ENCODE assay signal across 24 cellular contexts in genomic region chr2:227872676-227873075, GRCh38. TPM values are rescaled to one million over a fixed set of nuclear protein-coding genes. Genes with fewer than 3 reads are reported as not detected.
"Had no signal": no experiment of that assay in that cellular context is flagged by ENCODE, and none has a peak within 500 bp of the region (broad histone marks: within the 10 kb centered on the region; RNA-seq: fewer than 3 reads in every experiment).

No MANE protein-coding gene starts in this region.

- H3K36me3 ChIP-seq: esophagus squamous epithelium, heart right ventricle, right lobe of liver, tibial nerve, WERI-Rb-1 had no signal

- H3K36me3 Mint-ChIP-seq: naive thymus-derived CD8-positive, alpha-beta T cell had no signal

- H3K4me3 Mint-ChIP-seq: activated CD8-positive, alpha-beta T cell treated with anti-CD3 and anti-CD28 coated beads for 36 hours; activated naive CD4-positive, alpha-beta T cell treated with anti-CD3 and anti-CD28 coated beads for 36 hours; T-helper 1 cell treated with Interleukin-12 subunit alpha and Interleukin-12 subunit beta and Interleukin-4 antibody, amounts not matched to agents 30 μg/mL and 1 μg/mL, for 36 hours had no signal

- H3K27ac Mint-ChIP-seq: activated CD8-positive, alpha-beta T cell treated with anti-CD3 and anti-CD28 coated beads for 36 hours; activated naive CD4-positive, alpha-beta T cell treated with anti-CD3 and anti-CD28 coated beads for 36 hours; progenitor cell of endocrine pancreas; T-helper 1 cell treated with Interleukin-12 subunit alpha and Interleukin-12 subunit beta and Interleukin-4 antibody, amounts not matched to agents 30 μg/mL and 1 μg/mL, for 36 hours had no signal

- H3K27ac ChIP-seq: epithelial cell of prostate, esophagus squamous epithelium, heart right ventricle, right lobe of liver, tibial nerve, WERI-Rb-1 had no signal

- H3K9me3 Mint-ChIP-seq: activated CD8-positive, alpha-beta T cell treated with anti-CD3 and anti-CD28 coated beads for 36 hours; activated naive CD4-positive, alpha-beta T cell treated with anti-CD3 and anti-CD28 coated beads for 36 hours; T-helper 1 cell treated with Interleukin-12 subunit alpha and Interleukin-12 subunit beta and Interleukin-4 antibody, amounts not matched to agents 30 μg/mL and 1 μg/mL, for 36 hours had no signal

- H3K9me3 ChIP-seq: esophagus squamous epithelium, heart right ventricle, right lobe of liver, tibial nerve had no signal

- DNase-seq: activated CD4-positive, alpha-beta T cell treated with anti-CD3 and anti-CD28 coated beads, Interleukin-2, amount 50 U/mL, for 1 hour; activated CD4-positive, CD25-positive, alpha-beta regulatory T cell treated with anti-CD3 and anti-CD28 coated beads, Interleukin-2, amount 50 U/mL, for 72 hours; activated CD8-positive, alpha-beta T cell treated with anti-CD3 and anti-CD28 coated beads for 36 hours; activated effector memory CD4-positive, alpha-beta T cell treated with anti-CD3 and anti-CD28 coated beads, Interleukin-2, amount 50 U/mL, for 16 hours; activated naive CD4-positive, alpha-beta T cell treated with anti-CD3 and anti-CD28 coated beads for 36 hours; amniotic stem cell; dermis blood vessel endothelial cell; effector CD4-positive, alpha-beta T cell; esophagus squamous epithelium; foreskin melanocyte; heart right ventricle; naive thymus-derived CD8-positive, alpha-beta T cell; right lobe of liver; stimulated activated CD4-positive, alpha-beta T cell treated with anti-CD3 and anti-CD28 coated beads, Interleukin-2, amount 100 ng/mL, for 48 hours; stimulated activated naive CD4-positive, alpha-beta T cell treated with Interleukin-2 at 50 U/mL for 16 hours; T1000; WERI-Rb-1 had no signal

- H3K4me3 ChIP-seq: esophagus squamous epithelium, heart right ventricle, right lobe of liver, tibial nerve had no signal

- ATAC-seq: activated CD8-positive, alpha-beta T cell treated with anti-CD3 and anti-CD28 coated beads for 36 hours; heart right ventricle; naive thymus-derived CD8-positive, alpha-beta T cell; right lobe of liver had no signal

RNA-seq across cellular contexts. Expression of gene DAW1, which starts 1.2 kb away (rescaled TPM):
- total RNA-seq: activated CD8-positive, alpha-beta T cell treated with anti-CD3 and anti-CD28 coated beads for 36 hours; activated naive CD4-positive, alpha-beta T cell treated with anti-CD3 and anti-CD28 coated beads for 36 hours; dermis blood vessel endothelial cell; kidney epithelial cell; naive thymus-derived CD8-positive, alpha-beta T cell; progenitor cell of endocrine pancreas; right lobe of liver; skeletal muscle tissue had no signal
- polyA plus RNA-seq: naive thymus-derived CD8-positive, alpha-beta T cell had no signal

RNA-seq across cellular contexts. Expression of gene CCL20, which starts 59.0 kb away (rescaled TPM):
- total RNA-seq: heart right ventricle; naive thymus-derived CD8-positive, alpha-beta T cell; progenitor cell of endocrine pancreas; skeletal muscle tissue; temporal lobe; tibial nerve had no signal
- polyA plus RNA-seq: naive thymus-derived CD8-positive, alpha-beta T cell had no signal
